ENCODE assay signal across 1 cellular context in the genomic region with DNA sequence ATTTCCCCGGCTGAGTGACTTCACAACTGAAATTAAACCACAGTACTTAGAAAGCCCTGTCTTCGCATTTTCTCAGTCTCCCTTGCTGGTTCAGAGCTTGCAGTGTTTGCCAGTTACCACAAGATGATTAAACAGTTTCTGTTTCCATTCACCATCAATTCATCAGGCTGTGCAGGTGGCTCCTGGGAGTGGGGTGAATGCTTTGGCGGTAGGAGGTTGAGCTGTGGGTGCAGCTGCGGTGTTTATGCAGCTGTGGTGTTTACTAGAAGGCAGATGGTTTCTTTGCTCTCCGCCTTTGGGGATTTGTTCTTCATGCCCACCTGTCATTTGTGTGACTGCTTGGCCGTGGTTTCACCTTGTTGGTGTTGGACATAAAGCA.
TF ChIP-seq lines count a peak whose summit lies in the region.

No MANE protein-coding gene starts in this region.

TF ChIP-seq in K562, 482 proteins besides CTCF, POLR2A, EP300 and RAD21 (continued from another document):
- TF ChIP-seq, protein P1, sequence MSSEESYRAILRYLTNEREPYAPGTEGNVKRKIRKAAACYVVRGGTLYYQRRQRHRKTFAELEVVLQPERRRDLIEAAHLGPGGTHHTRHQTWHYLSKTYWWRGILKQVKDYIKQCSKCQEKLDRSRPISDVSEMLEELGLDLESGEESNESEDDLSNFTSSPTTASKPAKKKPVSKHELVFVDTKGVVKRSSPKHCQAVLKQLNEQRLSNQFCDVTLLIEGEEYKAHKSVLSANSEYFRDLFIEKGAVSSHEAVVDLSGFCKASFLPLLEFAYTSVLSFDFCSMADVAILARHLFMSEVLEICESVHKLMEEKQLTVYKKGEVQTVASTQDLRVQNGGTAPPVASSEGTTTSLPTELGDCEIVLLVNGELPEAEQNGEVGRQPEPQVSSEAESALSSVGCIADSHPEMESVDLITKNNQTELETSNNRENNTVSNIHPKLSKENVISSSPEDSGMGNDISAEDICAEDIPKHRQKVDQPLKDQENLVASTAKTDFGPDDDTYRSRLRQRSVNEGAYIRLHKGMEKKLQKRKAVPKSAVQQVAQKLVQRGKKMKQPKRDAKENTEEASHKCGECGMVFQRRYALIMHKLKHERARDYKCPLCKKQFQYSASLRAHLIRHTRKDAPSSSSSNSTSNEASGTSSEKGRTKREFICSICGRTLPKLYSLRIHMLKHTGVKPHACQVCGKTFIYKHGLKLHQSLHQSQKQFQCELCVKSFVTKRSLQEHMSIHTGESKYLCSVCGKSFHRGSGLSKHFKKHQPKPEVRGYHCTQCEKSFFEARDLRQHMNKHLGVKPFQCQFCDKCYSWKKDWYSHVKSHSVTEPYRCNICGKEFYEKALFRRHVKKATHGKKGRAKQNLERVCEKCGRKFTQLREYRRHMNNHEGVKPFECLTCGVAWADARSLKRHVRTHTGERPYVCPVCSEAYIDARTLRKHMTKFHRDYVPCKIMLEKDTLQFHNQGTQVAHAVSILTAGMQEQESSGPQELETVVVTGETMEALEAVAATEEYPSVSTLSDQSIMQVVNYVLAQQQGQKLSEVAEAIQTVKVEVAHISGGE (CRISPR knock-in tag; IDR thresholded peaks at IDR 0.05) = no peak
- TF ChIP-seq PURB (CRISPR knock-in tag; IDR thresholded peaks at IDR 0.05; ENCODE audit: low read depth) (no peak), SAFB2 (IDR thresholded peaks at IDR 0.05; ENCODE audit: borderline replicate concordance, low read depth, low read length, severe bottlenecking) (no peak), CBFA2T2 (conservative IDR thresholded peaks at IDR 0.05) (0 out of 2 replicates have a peak, but pooled peaks have one; percentile 7)
TF ChIP-seq in K562: peak in this region for 2.
